In genomic region chr7:140924019-140924820, GRCh38 we compare ENCODE assay signal across 8 cellular contexts. TPM values are rescaled to one million over a fixed set of nuclear protein-coding genes. Genes with fewer than 3 reads are reported as not detected.
DNase-seq lines count a peak whose midpoint lies in the region; ATAC-seq and TF ChIP-seq lines count a peak whose summit lies in the region.

No MANE protein-coding gene starts in this region.

- DNase-seq in AG10803 (ENCODE audit: low read depth): peak; percentile 53
- peak; percentile 86 for DNase-seq in NCI-H345 (lab: John Stamatoyannopoulos, UW)
- DNase-seq in activated CD4-positive, alpha-beta T cell treated with anti-CD3 and anti-CD28 coated beads for 4 hours: peak; percentile 52 to 64
- DNase-seq in colonic mucosa: peak; percentile 77
- peak; percentile 79 to 95 for DNase-seq in left lung
- peak; percentile 39 to 60 for DNase-seq in stimulated activated CD4-positive, alpha-beta T cell treated with anti-CD3 and anti-CD28 coated beads, Interleukin-2, amount 100 ng/mL, for 48 hours

- H3K4me1 ChIP-seq in colonic mucosa: no peaks in the 10 kb centered on the region
- peaks cover 0 to 44% of the 10 kb centered on the region in 2 donors for H3K4me1 ChIP-seq in left lung

- no peaks in the 10 kb centered on the region for H3K9me3 ChIP-seq in colonic mucosa
- H3K9me3 ChIP-seq in left lung: peaks cover 0 to 3% of the 10 kb centered on the region in 2 donors

- intact Hi-C loops in colonic mucosa (cut with DNase I): no loop called here
- intact Hi-C loops in left lung (cut with DNase I): no loop called here

- H3K27ac ChIP-seq in colonic mucosa (peak overlapping the region; percentile 91), left lung (peak overlapping the region; percentile 97 to 98)

- H3K9ac ChIP-seq in colonic mucosa (ENCODE audit: low read depth in 2 of 2, low read length in 2 of 2): peak overlapping the region; percentile 88 to 98

- H3K36me3 ChIP-seq in colonic mucosa (no peaks in the 10 kb centered on the region), left lung (no peaks in the 10 kb centered on the region)

- no peaks in the 10 kb centered on the region for H3K27me3 ChIP-seq in colonic mucosa
- H3K27me3 ChIP-seq in left lung: no peaks in the 10 kb centered on the region

- ATAC-seq in GM18870 (IDR thresholded peaks at IDR 0.05; ENCODE audit: unreplicated experiment): peak; percentile 87
- peak; percentile 77 for ATAC-seq in HG03103 (IDR thresholded peaks at IDR 0.05; ENCODE audit: low read depth, unreplicated experiment)
- peak; percentile 83 for ATAC-seq in left lung

- H3K4me3 ChIP-seq in AG10803 (ENCODE audit: low read length) (peak overlapping the region; percentile 82), colonic mucosa (peak overlapping the region; percentile 90), left lung (peak overlapping the region; percentile 69 to 90)

- TF ChIP-seq CTCF in AG10803 (conservative IDR thresholded peaks at IDR 0.05; ENCODE audit: low read length) (peak; percentile 53), colonic mucosa (IDR thresholded peaks at IDR 0.05) (no peak), left lung (IDR thresholded peaks at IDR 0.05) (peak; percentile 6 to 16)

RNA-seq across cellular contexts. Expression of gene BRAF, which starts 0.5 kb away (rescaled TPM):
- total RNA-seq in colonic mucosa: 10 to 100 TPM; 19.8 to 24.7 TPM
- total RNA-seq in left lung: 10 to 100 TPM; 30.8 to 35.9 TPM

Comparison
In these comparisons a context has a peak if more than half of its experiments do, and no peak if none do; other contexts are left out.
1. Peak in every context shown above with its lines: DNase-seq, ATAC-seq, H3K4me3 ChIP-seq and H3K27ac ChIP-seq.